Comparison of ENCODE assay signal across 12 cellular contexts in genomic region chr10:85786401-85786899, GRCh38.
DNase-seq lines count a peak whose midpoint lies in the region; ATAC-seq and TF ChIP-seq lines count a peak whose summit lies in the region.
"Had no signal": no experiment of that assay in that cellular context is flagged by ENCODE, and none has a peak within 500 bp of the region (broad histone marks: within the 10 kb centered on the region; RNA-seq: fewer than 3 reads in every experiment).

No MANE protein-coding gene starts in this region.

- H3K9me3 Mint-ChIP-seq in effector memory CD8-positive, alpha-beta T cell, result no peaks in the 10 kb centered on the region
- H3K9me3 Mint-ChIP-seq: activated T-cell treated with anti-CD3 and anti-CD28 coated beads, Interleukin-2, amount 50 U/mL, for 72 hours had no signal

- H3K36me3 ChIP-seq in SU-DHL-6 (ENCODE audit: low read length), result no peaks in the 10 kb centered on the region

- H3K27ac ChIP-seq in SU-DHL-6 (ENCODE audit: low read depth, low read length), result no peak overlapping the region
- H3K27ac ChIP-seq: SK-N-MC had no signal

- no peak overlapping the region for H3K4me3 Mint-ChIP-seq in effector memory CD8-positive, alpha-beta T cell
- H3K4me3 Mint-ChIP-seq: activated T-cell treated with anti-CD3 and anti-CD28 coated beads, Interleukin-2, amount 50 U/mL, for 72 hours had no signal

- in situ Hi-C loops in GM13977 (cut with MboI; ENCODE audit: low pct_unique_long_range_greater_than_20kb, low sequenced_read_pairs, unreplicated experiment), result no loop called here

- no peaks in the 10 kb centered on the region for H3K9me3 ChIP-seq in SU-DHL-6 (ENCODE audit: insufficient read depth, low read length)

- peak; percentile 22 for DNase-seq in GM12865 (ENCODE audit: low read depth)
- DNase-seq in left kidney (ENCODE audit: low read depth, low spot score), result peak; percentile 68
- DNase-seq in effector memory CD8-positive, alpha-beta T cell, result no peak
- no peak for DNase-seq in GM13977 (ENCODE audit: low spot score)
- DNase-seq in NCI-H1048 (lab: John Stamatoyannopoulos, UW), result no peak
- DNase-seq in GM19238 (ENCODE audit: insufficient read length, low spot score), result no peak
- DNase-seq: central memory CD4-positive, alpha-beta T cell; NCI-H1694 treated with DMSO at 0.1 percent for 48 hours had no signal

- H3K4me3 ChIP-seq in GM12865 (ENCODE audit: low read depth, low read length) (no peak overlapping the region), SU-DHL-6 (ENCODE audit: insufficient read depth, low read length, poor library complexity, severe bottlenecking) (no peak overlapping the region)
- H3K4me3 ChIP-seq: SK-N-MC had no signal

- no peak overlapping the region for H3K4me2 ChIP-seq in SU-DHL-6 (ENCODE audit: low read depth, low read length, poor library complexity, severe bottlenecking)

- H3K4me1 Mint-ChIP-seq in effector memory CD8-positive, alpha-beta T cell (ENCODE audit: low read depth in 2 of 2), result no peaks in the 10 kb centered on the region

- no peak overlapping the region for H3K27ac Mint-ChIP-seq in effector memory CD8-positive, alpha-beta T cell
- H3K27ac Mint-ChIP-seq: activated T-cell treated with anti-CD3 and anti-CD28 coated beads, Interleukin-2, amount 50 U/mL, for 72 hours had no signal

- no peak for TF ChIP-seq EP300 in Ishikawa (IDR thresholded peaks at IDR 0.05; ENCODE audit: borderline replicate concordance)

- peak; percentile 35 for TF ChIP-seq RAD21 in Ishikawa (IDR thresholded peaks at IDR 0.05; ENCODE audit: low read depth)

- no peaks in the 10 kb centered on the region for H4K20me1 ChIP-seq in SU-DHL-6 (ENCODE audit: low read depth, low read length)

- H3K27me3 ChIP-seq in SU-DHL-6 (ENCODE audit: low read length), result no peaks in the 10 kb centered on the region

- no peaks in the 10 kb centered on the region for H3K9me2 ChIP-seq in SU-DHL-6 (replicated peaks; ENCODE audit: insufficient read depth, low read length)

- peaks cover 0 to 22% of the 10 kb centered on the region in 2 donors for H3K27me3 Mint-ChIP-seq in effector memory CD8-positive, alpha-beta T cell

- TF ChIP-seq CTCF in GM12865 (IDR thresholded peaks at IDR 0.05; ENCODE audit: insufficient read depth, low read depth, low read length, missing control alignments), result peak; percentile 33
- TF ChIP-seq CTCF in SU-DHL-6 (IDR thresholded peaks at IDR 0.05; ENCODE audit: insufficient read depth, low read length, poor library complexity, severe bottlenecking), result peak; percentile 14
- no peak for TF ChIP-seq CTCF in GM13977 (IDR thresholded peaks at IDR 0.05; ENCODE audit: extremely low read depth, insufficient read depth, missing control alignments)

- no peaks in the 10 kb centered on the region for H3F3A ChIP-seq in SU-DHL-6 (ENCODE audit: insufficient read depth)

- H3K79me2 ChIP-seq in SU-DHL-6 (ENCODE audit: insufficient read depth, low read length), result no peaks in the 10 kb centered on the region

- no peak overlapping the region for H2AFZ ChIP-seq in SU-DHL-6 (ENCODE audit: low read depth, low read length, severe bottlenecking)

- no peak overlapping the region for H3K9ac ChIP-seq in SU-DHL-6 (ENCODE audit: low read length)

- ATAC-seq in effector memory CD8-positive, alpha-beta T cell (replicated peaks), result no peak
- ATAC-seq: activated T-cell treated with anti-CD3 and anti-CD28 coated beads, Interleukin-2, amount 50 U/mL, for 72 hours had no signal

- no peaks in the 10 kb centered on the region for H3K36me3 Mint-ChIP-seq in effector memory CD8-positive, alpha-beta T cell (ENCODE audit: insufficient read depth)

TF ChIP-seq in Ishikawa, 13 proteins besides CTCF, POLR2A, EP300 and RAD21:
- no peak for TF ChIP-seq TAF1 (IDR thresholded peaks at IDR 0.05; ENCODE audit: low read depth)
- TF ChIP-seq USF1 (IDR thresholded peaks at IDR 0.05), result peak; percentile 43; the same call in 1 of the 2 replicates

Comparison
In these comparisons a context has a peak if more than half of its experiments do, and no peak if none do; other contexts are left out.
1. DNase-seq: peak in GM12865 (single experiment) and left kidney (single experiment); none in effector memory CD8-positive, alpha-beta T cell (0 of 3), GM13977 (single experiment), NCI-H1048 (single experiment) and GM19238 (single experiment).